19 cellular contexts compared by ENCODE assay signal in the genomic region with DNA sequence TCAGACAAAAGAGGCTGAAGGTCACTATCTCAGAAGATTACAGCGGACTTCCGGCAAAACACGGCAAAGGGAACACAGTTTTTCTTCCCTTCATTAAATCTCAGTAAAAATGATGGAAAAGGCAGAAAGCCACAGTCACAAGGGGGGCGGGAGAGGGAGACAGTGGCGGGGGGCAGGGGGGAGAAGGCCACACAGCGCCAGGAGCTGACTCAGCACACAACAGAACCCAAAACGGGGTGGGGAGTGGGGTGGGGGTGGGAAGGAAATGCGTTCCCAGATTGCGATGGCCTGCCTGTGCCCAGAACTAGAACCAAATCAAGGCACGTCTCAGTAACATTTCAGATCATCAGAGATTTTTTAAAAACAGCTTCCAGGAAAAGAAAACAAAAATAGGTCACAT. TPM values are rescaled to one million over a fixed set of nuclear protein-coding genes. Genes with fewer than 3 reads are reported as not detected.
DNase-seq lines count a peak whose midpoint lies in the region; ATAC-seq and TF ChIP-seq lines count a peak whose summit lies in the region.
"Had no signal": no experiment of that assay in that cellular context is flagged by ENCODE, and none has a peak within 500 bp of the region (broad histone marks: within the 10 kb centered on the region; RNA-seq: fewer than 3 reads in every experiment).

No MANE protein-coding gene starts in this region.

- no peak overlapping the region for H3K4me3 ChIP-seq in right atrium auricular region
- H3K4me3 ChIP-seq: A549, coronary artery had no signal

- peaks cover 5% of the 10 kb centered on the region for H3K27me3 Mint-ChIP-seq in brain

- H3K36me3 ChIP-seq in right atrium auricular region, result no peaks in the 10 kb centered on the region

- peak overlapping the region in 4 of 5 experiments; percentile 32 to 81 (median 63) for H3K27ac Mint-ChIP-seq in brain
- H3K27ac Mint-ChIP-seq: activated T-cell treated with anti-CD3 and anti-CD28 coated beads, Interleukin-2, amount 50 U/mL, for 72 hours; memory B cell had no signal

- H3K36me3 Mint-ChIP-seq in brain, result no peaks in the 10 kb centered on the region
- H3K36me3 Mint-ChIP-seq: CD8-positive, alpha-beta memory T cell; memory B cell had no signal

- intact Hi-C loops in posterior vena cava (cut with DNase I) (no loop called here), posterior cingulate gyrus (cut with DNase I) (no loop called here)

- peaks cover 32% of the 10 kb centered on the region for H3K4me1 Mint-ChIP-seq in brain
- H3K4me1 Mint-ChIP-seq: CD8-positive, alpha-beta memory T cell; memory B cell had no signal

- H3K9me3 Mint-ChIP-seq in brain, result peaks cover 0 to 5% (median 0%) of the 10 kb centered on the region in 5 experiments
- H3K9me3 Mint-ChIP-seq: activated T-cell treated with anti-CD3 and anti-CD28 coated beads, Interleukin-2, amount 50 U/mL, for 72 hours; CD8-positive, alpha-beta memory T cell; memory B cell had no signal

- no peaks in the 10 kb centered on the region for H3K4me1 ChIP-seq in right atrium auricular region
- H3K4me1 ChIP-seq: A549 had no signal

- no peak for ATAC-seq in HG02678 (IDR thresholded peaks at IDR 0.05; ENCODE audit: unreplicated experiment)
- no peak for ATAC-seq in HG03135 (IDR thresholded peaks at IDR 0.05; ENCODE audit: unreplicated experiment)
- ATAC-seq: A549; activated T-cell treated with anti-CD3 and anti-CD28 coated beads, Interleukin-2, amount 50 U/mL, for 72 hours had no signal

- H3K9me3 ChIP-seq in right atrium auricular region, result no peaks in the 10 kb centered on the region
- H3K9me3 ChIP-seq: A549 had no signal

- H3K27me3 ChIP-seq in right atrium auricular region, result no peaks in the 10 kb centered on the region

- TF ChIP-seq CTCF in brain (conservative IDR thresholded peaks at IDR 0.05), result no peak
- TF ChIP-seq CTCF in right atrium auricular region (IDR thresholded peaks at IDR 0.05), result no peak

- peak overlapping the region; percentile 59 to 64 for H3K27ac ChIP-seq in right atrium auricular region
- H3K27ac ChIP-seq: A549 had no signal

- DNase-seq in AG08395 (ENCODE audit: low spot score) (peak; percentile 37), right atrium auricular region (ENCODE audit: low spot score) (no peak), posterior vena cava (ENCODE audit: low spot score) (peak; percentile 84), posterior cingulate gyrus (no peak), DMS114 treated with DMSO at 0.1 percent for 48 hours (lab: John Stamatoyannopoulos, UW; ENCODE audit: unreplicated experiment) (no peak)
- DNase-seq: activated T-cell treated with anti-CD3 and anti-CD28 coated beads, Interleukin-2, amount 50 U/mL, for 72 hours; CD8-positive, alpha-beta memory T cell; Kasumi-1; NCI-H1436 treated with DMSO at 0.1 percent for 48 hours; NCI-H226; SHP77 treated with DMSO at 0.1 percent for 48 hours; T1000 had no signal

- H3K4me3 Mint-ChIP-seq in brain, result no peak overlapping the region
- H3K4me3 Mint-ChIP-seq: activated T-cell treated with anti-CD3 and anti-CD28 coated beads, Interleukin-2, amount 50 U/mL, for 72 hours; CD8-positive, alpha-beta memory T cell; memory B cell had no signal

RNA-seq across cellular contexts. Expression of a gene that starts 13.4 kb away (rescaled TPM):
- 0.93 TPM for polyA plus RNA-seq in brain (ENCODE audit: insufficient read depth, low read depth, low replicate concordance)
- not detected for total RNA-seq in right atrium auricular region
- total RNA-seq in posterior vena cava, result not detected
- total RNA-seq: activated T-cell treated with anti-CD3 and anti-CD28 coated beads, Interleukin-2, amount 50 U/mL, for 72 hours; CD8-positive, alpha-beta memory T cell; epithelial cell of proximal tubule had no signal
- polyA plus RNA-seq: CD8-positive, alpha-beta memory T cell had no signal

RNA-seq across cellular contexts. Expression of a gene that starts 28.9 kb away (rescaled TPM):
- 28.0 TPM for polyA plus RNA-seq in brain (ENCODE audit: insufficient read depth, low read depth, low replicate concordance)
- not detected for total RNA-seq in right atrium auricular region
- under 1 TPM; 0.29 to 0.88 TPM for total RNA-seq in posterior vena cava
- total RNA-seq: activated T-cell treated with anti-CD3 and anti-CD28 coated beads, Interleukin-2, amount 50 U/mL, for 72 hours; CD8-positive, alpha-beta memory T cell; epithelial cell of proximal tubule had no signal
- polyA plus RNA-seq: CD8-positive, alpha-beta memory T cell had no signal

RNA-seq across cellular contexts. Expression of a gene that starts 60.0 kb away (rescaled TPM):
- polyA plus RNA-seq in brain (ENCODE audit: insufficient read depth, low read depth, low replicate concordance), result 76.5 TPM
- 10 to 100 TPM; 15.3 to 16.4 TPM for total RNA-seq in right atrium auricular region
- 1 to 10 TPM; 3.0 to 3.6 TPM for total RNA-seq in posterior vena cava

Comparison
In these comparisons a context has a peak if more than half of its experiments do, and no peak if none do; other contexts are left out.
1. DNase-seq: peak in AG08395 (single experiment) and posterior vena cava (single experiment); none in right atrium auricular region (single experiment), posterior cingulate gyrus (0 of 10) and DMS114 treated with DMSO at 0.1 percent for 48 hours (single experiment).